ENCODE assay signal across 10 cellular contexts in the genomic region with DNA sequence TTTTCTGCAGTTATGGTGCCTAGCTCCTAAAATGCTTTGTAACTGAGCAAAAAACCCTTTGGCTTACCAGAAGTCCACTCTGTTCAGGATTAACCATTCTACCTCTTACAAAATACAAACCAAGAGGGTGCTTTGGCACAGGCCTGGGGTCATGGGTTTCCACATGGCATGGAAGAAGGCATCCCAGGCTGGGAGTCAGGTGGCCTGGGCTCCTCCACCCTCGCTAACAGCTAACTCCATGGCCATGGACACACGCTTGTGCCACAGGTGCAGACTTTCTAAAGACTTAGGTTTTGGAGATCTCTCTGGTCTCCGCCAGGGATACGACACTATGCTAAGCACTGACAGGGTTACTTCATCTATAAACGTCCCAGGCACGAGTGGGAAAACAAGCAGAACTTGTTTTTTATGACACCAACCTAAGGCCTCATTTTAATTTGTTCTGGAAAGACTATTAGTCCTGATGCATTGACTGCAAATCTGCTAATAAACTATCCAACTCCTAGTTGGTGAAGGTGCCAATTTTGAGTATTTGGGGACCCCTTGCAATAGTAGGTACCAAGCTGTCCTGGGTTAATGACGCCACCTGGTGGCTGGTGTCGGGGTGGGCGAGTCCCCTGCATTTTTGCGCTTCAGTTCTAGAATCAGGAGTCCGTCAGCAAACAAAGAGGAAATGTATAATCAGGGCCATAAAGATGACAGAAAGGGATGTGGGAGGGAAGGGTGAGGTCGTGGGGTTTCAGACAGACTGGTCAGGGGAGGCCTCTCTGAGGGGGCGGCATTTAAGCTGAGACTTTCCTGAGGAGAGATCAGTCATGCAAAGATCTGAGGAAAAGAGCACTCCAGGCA. TPM values are rescaled to one million over a fixed set of nuclear protein-coding genes. Genes with fewer than 3 reads are reported as not detected.
DNase-seq lines count a peak whose midpoint lies in the region; ATAC-seq, FAIRE-seq and TF ChIP-seq lines count a peak whose summit lies in the region.
"Had no signal": no experiment of that assay in that cellular context is flagged by ENCODE, and none has a peak within 500 bp of the region (broad histone marks: within the 10 kb centered on the region; RNA-seq: fewer than 3 reads in every experiment).

No MANE protein-coding gene starts in this region.

- no peak for FAIRE-seq in D721Med (lab: Jason Lieb, UNC)
- FAIRE-seq: G401.6, H54 had no signal

- no peak overlapping the region for H3K4me2 ChIP-seq in OCI-LY1 (ENCODE audit: low read length)

- DNase-seq in D721Med (ENCODE audit: insufficient read length, low spot score) (no peak), fibroblast of mammary gland (ENCODE audit: low read depth) (peak; percentile 27), mucosa of gallbladder (ENCODE audit: low spot score) (no peak), substantia nigra (lab: John Stamatoyannopoulos, UW) (no peak), omental fat pad (ENCODE audit: low spot score) (no peak), germinal center (ENCODE audit: low spot score) (no peak)

- no peaks in the 10 kb centered on the region for H3K79me2 ChIP-seq in OCI-LY1 (ENCODE audit: insufficient read depth, low read length)

- H3K9me2 ChIP-seq in OCI-LY1 (ENCODE audit: low read depth, low read length): no peaks in the 10 kb centered on the region

- no peak for ATAC-seq in omental fat pad (ENCODE audit: low FRiP score)

- H3K9ac ChIP-seq in OCI-LY1 (ENCODE audit: low read length): no peak overlapping the region

- peak; percentile 50 for TF ChIP-seq CTCF in 22Rv1 (IDR thresholded peaks at IDR 0.05)
- peak; percentile 43 for TF ChIP-seq CTCF in D721Med (IDR thresholded peaks at IDR 0.05; ENCODE audit: insufficient read depth, missing control alignments)
- TF ChIP-seq CTCF in OCI-LY1 (IDR thresholded peaks at IDR 0.05; ENCODE audit: low read length): peak; percentile 52
- TF ChIP-seq CTCF in fibroblast of mammary gland (conservative IDR thresholded peaks at IDR 0.05; ENCODE audit: control insufficient read depth, insufficient read depth, low read depth, low read length): peak; percentile 63
- no peak for TF ChIP-seq CTCF in omental fat pad (IDR thresholded peaks at IDR 0.05)

- no peaks in the 10 kb centered on the region for H4K20me1 ChIP-seq in OCI-LY1 (ENCODE audit: insufficient read depth, low read length)

- no peaks in the 10 kb centered on the region for H3K4me1 ChIP-seq in OCI-LY1 (ENCODE audit: insufficient read depth, low read length, severe bottlenecking)

- peaks cover 6% of the 10 kb centered on the region; the same call in 1 of the 2 replicates for H3K9me3 ChIP-seq in OCI-LY1 (ENCODE audit: low read length)

- H3F3A ChIP-seq in OCI-LY1 (ENCODE audit: insufficient read depth, low read length): no peaks in the 10 kb centered on the region

- H3K27me3 ChIP-seq in OCI-LY1 (ENCODE audit: insufficient read depth, low read length): peaks cover 18% of the 10 kb centered on the region; the same call in 1 of the 2 replicates

- no peak overlapping the region for H3K27ac ChIP-seq in 22Rv1
- no peak overlapping the region for H3K27ac ChIP-seq in OCI-LY1 (ENCODE audit: low read depth, low read length, poor library complexity, severe bottlenecking)
- H3K27ac ChIP-seq in substantia nigra (ENCODE audit: low read depth, low read length, poor library complexity, severe bottlenecking): no peak overlapping the region

- no peaks in the 10 kb centered on the region; the same call in 1 of the 2 replicates for H3K36me3 ChIP-seq in OCI-LY1 (ENCODE audit: insufficient read depth, low read length)

- no peak overlapping the region for H2AFZ ChIP-seq in OCI-LY1 (ENCODE audit: low read length)

- H3K4me3 ChIP-seq in OCI-LY1 (ENCODE audit: low read depth, low read length, poor library complexity, severe bottlenecking) (no peak overlapping the region), fibroblast of mammary gland (ENCODE audit: control insufficient read depth, low read depth, low read length) (no peak overlapping the region)

RNA-seq across cellular contexts. Expression of a gene that starts 10.3 kb away (rescaled TPM):
- total RNA-seq in mucosa of gallbladder (2.1 TPM), omental fat pad (1,000 to 10,000 TPM in 1 of 4 donors, 100 to 1,000 TPM in 2, 10 to 100 TPM in 1; 61.3 to 1,088 (median 519) TPM)

RNA-seq across cellular contexts. Expression of a gene that starts 49.8 kb away (rescaled TPM):
- total RNA-seq in mucosa of gallbladder: 15.7 TPM
- total RNA-seq in omental fat pad: 10 to 100 TPM in 3 of 4 donors, 1 to 10 TPM in 1; 9.4 to 35.5 (median 16.9) TPM

Comparison
In these comparisons a context has a peak if more than half of its experiments do, and no peak if none do; other contexts are left out.
1. CTCF ChIP-seq: peak in 22Rv1 (single experiment), D721Med (single experiment), OCI-LY1 (single experiment) and fibroblast of mammary gland (single experiment); none in omental fat pad (0 of 3).
2. RNA of a gene that starts 10.3 kb away (total RNA-seq): 61.3 to 1,088 TPM in omental fat pad; 2.1 TPM in mucosa of gallbladder (single experiment); every median in the first group is over 10 times any median in the second.